In genomic region chr6:138450445-138450844, GRCh38 we compare ENCODE assay signal across 19 cellular contexts. TPM values are rescaled to one million over a fixed set of nuclear protein-coding genes. Genes with fewer than 3 reads are reported as not detected.
A peak's percentile ranks its signal among the peaks of the same experiment; 100 is the strongest.
DNase-seq lines count a peak whose midpoint lies in the region; ATAC-seq and TF ChIP-seq lines count a peak whose summit lies in the region.
"Had no signal": no experiment of that assay in that cellular context is flagged by ENCODE, and none has a peak within 500 bp of the region (broad histone marks: within the 10 kb centered on the region; RNA-seq: fewer than 3 reads in every experiment).

No MANE protein-coding gene starts in this region.

- no peaks in the 10 kb centered on the region for H3K27me3 Mint-ChIP-seq in WTC11 (ENCODE audit: low read depth)
- H3K27me3 Mint-ChIP-seq: dendritic cell treated with granulocyte-macrophage colony-stimulating factor and Interleukin-4, amounts not matched to agents 40 ng/mL and 50 ng/mL, for 4 days had no signal

- ATAC-seq in GM18909 (IDR thresholded peaks at IDR 0.05; ENCODE audit: poor library complexity, unreplicated experiment) (peak; percentile 67), HG02798 (IDR thresholded peaks at IDR 0.05; ENCODE audit: poor library complexity, unreplicated experiment) (peak; percentile 60), WTC11 (no peak), GM19023 (IDR thresholded peaks at IDR 0.05; ENCODE audit: unreplicated experiment) (no peak)
- ATAC-seq: A549 had no signal

- no peak overlapping the region for H3K4me3 Mint-ChIP-seq in WTC11
- H3K4me3 Mint-ChIP-seq: CD8-positive, alpha-beta memory T cell; dendritic cell treated with granulocyte-macrophage colony-stimulating factor and Interleukin-4, amounts not matched to agents 40 ng/mL and 50 ng/mL, for 4 days had no signal

- H3K4me1 Mint-ChIP-seq in WTC11 = no peaks in the 10 kb centered on the region

- 81 to 90% (median 86%) methylated on average over 3 of the region's 3 CpGs for WGBS in ovary, 3 donors

- peaks cover 5% of the 10 kb centered on the region for H3K36me3 Mint-ChIP-seq in WTC11
- H3K36me3 Mint-ChIP-seq: CD8-positive, alpha-beta memory T cell had no signal

- H3K36me3 ChIP-seq in OCI-LY3 (replicated peaks; ENCODE audit: low read depth, low read length) (no peaks in the 10 kb centered on the region), ovary (no peaks in the 10 kb centered on the region)
- H3K36me3 ChIP-seq: uterus had no signal

- H3K9ac ChIP-seq in OCI-LY3 (ENCODE audit: low read length) = no peak overlapping the region

- POLR2A ChIA-PET in WTC11 (lab: Charles Lee) = no interaction called here

- H3K9me3 ChIP-seq in OCI-LY3 (ENCODE audit: insufficient read depth, low read length) (no peaks in the 10 kb centered on the region), ovary (no peaks in the 10 kb centered on the region)
- H3K9me3 ChIP-seq: A549, esophagus squamous epithelium, heart right ventricle, uterus had no signal

- no peaks in the 10 kb centered on the region for H3K79me2 ChIP-seq in OCI-LY3 (ENCODE audit: low read length)

- no peak for TF ChIP-seq CTCF in GM12865 (IDR thresholded peaks at IDR 0.05; ENCODE audit: insufficient read depth, low read depth, low read length, missing control alignments)
- TF ChIP-seq CTCF in OCI-LY3 (IDR thresholded peaks at IDR 0.05; ENCODE audit: low read depth, low read length) = no peak
- no peak for TF ChIP-seq CTCF in WTC11 (IDR thresholded peaks at IDR 0.05)
- no peak for TF ChIP-seq CTCF in ovary (IDR thresholded peaks at IDR 0.05)

- H3K4me1 ChIP-seq in OCI-LY3 (ENCODE audit: low read length) (peaks cover 28% of the 10 kb centered on the region), ovary (ENCODE audit: insufficient read depth) (no peaks in the 10 kb centered on the region)
- H3K4me1 ChIP-seq: uterus had no signal

- H2AFZ ChIP-seq in OCI-LY3 (ENCODE audit: low read depth, low read length) = no peak overlapping the region

- H3K9me3 Mint-ChIP-seq in WTC11 = no peaks in the 10 kb centered on the region
- H3K9me3 Mint-ChIP-seq: CD8-positive, alpha-beta memory T cell; dendritic cell treated with granulocyte-macrophage colony-stimulating factor and Interleukin-4, amounts not matched to agents 40 ng/mL and 50 ng/mL, for 4 days had no signal

- H3K27ac Mint-ChIP-seq in WTC11 = no peak overlapping the region
- H3K27ac Mint-ChIP-seq: dendritic cell treated with granulocyte-macrophage colony-stimulating factor and Interleukin-4, amounts not matched to agents 40 ng/mL and 50 ng/mL, for 4 days had no signal

- intact Hi-C loops in ovary (cut with DNase I) = no loop called here

- no peak for TF ChIP-seq POLR2A in ovary (IDR thresholded peaks at IDR 0.05)

- CTCF ChIA-PET in WTC11 (lab: Charles Lee) = no interaction called here

- H3K4me3 ChIP-seq in GM12865 (ENCODE audit: low read depth, low read length) (no peak overlapping the region), OCI-LY3 (ENCODE audit: low read length) (peak overlapping the region; percentile 23; the same call in 1 of the 2 replicates), ovary (no peak overlapping the region)
- H3K4me3 ChIP-seq: A549, esophagus squamous epithelium, heart right ventricle, uterus had no signal

- H3K4me2 ChIP-seq in OCI-LY3 (ENCODE audit: low read length) = peak overlapping the region; percentile 63
- H3K4me2 ChIP-seq: A549 had no signal

- DNase-seq in GM12865 (ENCODE audit: low read depth) (peak; percentile 46), WTC11 (ENCODE audit: low spot score) (no peak), Ammon's horn (ENCODE audit: low spot score) (no peak), ovary (no peak)
- DNase-seq: CD8-positive, alpha-beta memory T cell; esophagus squamous epithelium; H7; heart right ventricle; kidney; NCI-H345; occipital lobe; stimulated activated naive CD4-positive, alpha-beta T cell; uterus had no signal

- H3K27me3 ChIP-seq in OCI-LY3 (ENCODE audit: low read depth, low read length) (no peaks in the 10 kb centered on the region), ovary (no peaks in the 10 kb centered on the region)
- H3K27me3 ChIP-seq: esophagus squamous epithelium, heart right ventricle, uterus had no signal

- H3K27ac ChIP-seq in OCI-LY3 (ENCODE audit: low read length) (no peak overlapping the region), ovary (no peak overlapping the region)
- H3K27ac ChIP-seq: A549, esophagus squamous epithelium, heart right ventricle, uterus had no signal

- H4K20me1 ChIP-seq in OCI-LY3 (ENCODE audit: insufficient read depth, low read length) = no peaks in the 10 kb centered on the region

- TF ChIP-seq EP300 in ovary (IDR thresholded peaks at IDR 0.05) = no peak

TF ChIP-seq in WTC11, 78 proteins besides CTCF, POLR2A, EP300 and RAD21:
- TF ChIP-seq SMAD4 (CRISPR knock-in tag; IDR thresholded peaks at IDR 0.05) (no peak), GTF2I (CRISPR knock-in tag; conservative IDR thresholded peaks at IDR 0.05) (no peak)
TF ChIP-seq in WTC11: peak in this region for 0.

RNA-seq across cellular contexts. Expression of gene HEBP2, which starts 46.4 kb away (rescaled TPM):
- total RNA-seq in WTC11 (2021) = 31.9 to 40.9 TPM (median 36.1 TPM) in 3 replicates
- total RNA-seq in ovary = 10 to 100 TPM; 44.1 to 64.8 (median 44.4) TPM
- polyA plus RNA-seq in ovary = 10 to 100 TPM; 12.4 to 29.5 TPM

RNA-seq across cellular contexts. Expression of gene NHSL1, which starts 48.8 kb away (rescaled TPM):
- total RNA-seq in WTC11 (2021) = 22.9 to 31.1 TPM (median 23.1 TPM) in 3 replicates
- 1 to 10 TPM; 1.0 to 7.1 (median 2.6) TPM for total RNA-seq in ovary
- 1 to 10 TPM in 1 of 2 donors, under 1 TPM in 1; 0.84 to 5.8 TPM for polyA plus RNA-seq in ovary
- polyA plus RNA-seq: CD8-positive, alpha-beta memory T cell had no signal

Comparison
In these comparisons a context has a peak if more than half of its experiments do, and no peak if none do; other contexts are left out.
1. ATAC-seq: peak in GM18909 (single experiment) and HG02798 (single experiment); none in WTC11 (single experiment) and GM19023 (single experiment).